Comparison of ENCODE assay signal across 1 cellular context in the genomic region with DNA sequence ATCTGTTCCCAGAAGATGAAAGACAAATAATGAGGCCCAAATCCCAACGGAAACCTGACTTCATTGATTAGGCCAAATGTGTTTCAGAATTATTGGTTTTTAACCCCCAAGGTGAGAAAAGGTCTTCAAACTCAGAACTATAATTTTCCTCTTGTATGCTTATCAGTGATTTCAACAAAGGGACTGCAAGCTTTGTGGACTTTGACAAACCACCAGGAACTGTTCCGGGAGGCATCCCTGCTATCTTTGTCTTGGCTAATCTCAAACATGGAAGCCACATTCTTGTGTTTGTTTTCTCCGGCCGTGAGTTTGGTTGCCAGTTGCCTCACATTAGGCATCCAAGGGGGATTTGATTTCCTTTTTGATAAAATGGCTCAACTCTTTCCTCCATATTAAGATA.
TF ChIP-seq lines count a peak whose summit lies in the region.

No MANE protein-coding gene starts in this region.

TF ChIP-seq in A549, 52 proteins besides CTCF, POLR2A, EP300 and RAD21 (continued from another document):
- TF ChIP-seq REST (IDR thresholded peaks at IDR 0.05) (no peak), PBX3 (IDR thresholded peaks at IDR 0.05) (no peak)
- TF ChIP-seq, protein P1, sequence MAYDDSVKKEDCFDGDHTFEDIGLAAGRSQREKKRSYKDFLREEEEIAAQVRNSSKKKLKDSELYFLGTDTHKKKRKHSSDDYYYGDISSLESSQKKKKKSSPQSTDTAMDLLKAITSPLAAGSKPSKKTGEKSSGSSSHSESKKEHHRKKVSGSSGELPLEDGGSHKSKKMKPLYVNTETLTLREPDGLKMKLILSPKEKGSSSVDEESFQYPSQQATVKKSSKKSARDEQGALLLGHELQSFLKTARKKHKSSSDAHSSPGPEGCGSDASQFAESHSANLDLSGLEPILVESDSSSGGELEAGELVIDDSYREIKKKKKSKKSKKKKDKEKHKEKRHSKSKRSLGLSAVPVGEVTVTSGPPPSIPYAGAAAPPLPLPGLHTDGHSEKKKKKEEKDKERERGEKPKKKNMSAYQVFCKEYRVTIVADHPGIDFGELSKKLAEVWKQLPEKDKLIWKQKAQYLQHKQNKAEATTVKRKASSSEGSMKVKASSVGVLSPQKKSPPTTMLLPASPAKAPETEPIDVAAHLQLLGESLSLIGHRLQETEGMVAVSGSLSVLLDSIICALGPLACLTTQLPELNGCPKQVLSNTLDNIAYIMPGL (CRISPR knock-in tag; IDR thresholded peaks at IDR 0.05; ENCODE audit: borderline replicate concordance): no peak
